1 cellular context compared by ENCODE assay signal in the genomic region with DNA sequence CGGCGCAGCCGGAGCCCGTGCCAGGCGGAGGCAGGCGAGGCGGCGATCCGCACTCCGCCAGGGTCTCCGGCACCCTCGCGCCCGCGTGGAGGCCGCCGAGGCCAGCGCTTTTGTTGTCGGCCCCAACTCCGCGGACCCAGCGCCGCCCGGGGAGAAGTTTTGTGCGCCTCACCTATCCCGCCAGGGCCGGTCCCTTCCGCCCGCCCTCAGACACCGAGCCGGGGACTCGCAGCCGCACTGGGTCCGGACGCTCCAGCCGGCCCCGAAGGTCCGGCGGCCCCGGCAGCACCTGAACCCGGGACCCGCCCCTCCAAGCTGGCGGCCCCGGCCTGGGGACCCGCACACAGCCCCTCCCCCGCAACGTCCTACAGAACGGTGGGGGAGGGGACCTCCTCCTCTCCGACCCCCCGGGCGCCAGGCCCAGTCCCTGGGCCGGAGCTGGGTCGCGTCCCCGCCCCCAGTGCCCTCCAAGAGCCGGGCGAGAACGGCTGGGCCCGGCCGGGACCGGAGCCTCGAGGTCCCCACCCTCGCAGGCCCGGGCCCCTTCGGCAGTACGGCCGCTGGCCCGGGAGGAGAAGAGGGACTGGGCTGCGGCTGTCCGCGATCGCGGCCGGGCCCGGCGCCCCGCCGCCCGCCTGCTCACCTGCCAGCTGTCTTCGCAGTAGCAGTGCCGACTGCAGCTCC.
TF ChIP-seq lines count a peak whose summit lies in the region.

No MANE protein-coding gene starts in this region.

TF ChIP-seq in IMR-90, 13 proteins besides CTCF, POLR2A, EP300 and RAD21 (continued from another document):
- TF ChIP-seq, protein P1, sequence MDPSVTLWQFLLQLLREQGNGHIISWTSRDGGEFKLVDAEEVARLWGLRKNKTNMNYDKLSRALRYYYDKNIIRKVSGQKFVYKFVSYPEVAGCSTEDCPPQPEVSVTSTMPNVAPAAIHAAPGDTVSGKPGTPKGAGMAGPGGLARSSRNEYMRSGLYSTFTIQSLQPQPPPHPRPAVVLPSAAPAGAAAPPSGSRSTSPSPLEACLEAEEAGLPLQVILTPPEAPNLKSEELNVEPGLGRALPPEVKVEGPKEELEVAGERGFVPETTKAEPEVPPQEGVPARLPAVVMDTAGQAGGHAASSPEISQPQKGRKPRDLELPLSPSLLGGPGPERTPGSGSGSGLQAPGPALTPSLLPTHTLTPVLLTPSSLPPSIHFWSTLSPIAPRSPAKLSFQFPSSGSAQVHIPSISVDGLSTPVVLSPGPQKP (IDR thresholded peaks at IDR 0.05; ENCODE audit: borderline replicate concordance, low read depth, low read length) = no peak
- TF ChIP-seq CEBPB (IDR thresholded peaks at IDR 0.05; ENCODE audit: low read depth, low read length) = no peak
- no peak for TF ChIP-seq NFE2L2 (IDR thresholded peaks at IDR 0.05; ENCODE audit: low read depth, low read length)
- no peak for TF ChIP-seq SMC3 (IDR thresholded peaks at IDR 0.05; ENCODE audit: low read depth, low read length)
- TF ChIP-seq RCOR1 (IDR thresholded peaks at IDR 0.05; ENCODE audit: insufficient replicate concordance, low read length) = no peak
- TF ChIP-seq RFX5 (IDR thresholded peaks at IDR 0.05; ENCODE audit: low read depth, low read length) = no peak
- no peak for TF ChIP-seq MAFK (IDR thresholded peaks at IDR 0.05; ENCODE audit: low read depth, low read length)
- TF ChIP-seq MAZ (IDR thresholded peaks at IDR 0.05; ENCODE audit: borderline replicate concordance, low read depth, low read length) = no peak; the same call in 1 of the 2 replicates
- TF ChIP-seq BHLHE40 (IDR thresholded peaks at IDR 0.05; ENCODE audit: low read depth, low read length) = no peak; the same call in 1 of the 2 replicates
- no peak for TF ChIP-seq FOS (IDR thresholded peaks at IDR 0.05; ENCODE audit: low read depth, low read length)
TF ChIP-seq in IMR-90: peak in this region for 0.
